In genomic region chr6:85594197-85594930, GRCh38 we compare ENCODE assay signal across 8 cellular contexts. TPM values are rescaled to one million over a fixed set of nuclear protein-coding genes. Genes with fewer than 3 reads are reported as not detected.
A peak's percentile ranks its signal among the peaks of the same experiment; 100 is the strongest.
DNase-seq lines count a peak whose midpoint lies in the region; ATAC-seq and TF ChIP-seq lines count a peak whose summit lies in the region.

No MANE protein-coding gene starts in this region.

- CTCF ChIA-PET in Caco-2 (lab: Charles Lee), result interaction anchor here (0.6 kb wide), 1 partner anchor 1342 kb away, joined by 3 read pairs; no protein-coding TSS in a partner anchor

- peaks cover 12% of the 10 kb centered on the region for H3K4me1 Mint-ChIP-seq in Caco-2 (ENCODE audit: low read depth, unreplicated experiment)
- H3K4me1 Mint-ChIP-seq in T-helper 17 cell, result peaks cover 37% of the 10 kb centered on the region
- peaks cover 33% of the 10 kb centered on the region for H3K4me1 Mint-ChIP-seq in dendritic cell treated with granulocyte-macrophage colony-stimulating factor and Interleukin-4, amounts not matched to agents 40 ng/mL and 50 ng/mL, for 4 days (ENCODE audit: low read depth)

- ATAC-seq in GM21423 (IDR thresholded peaks at IDR 0.05; ENCODE audit: unreplicated experiment) (peak; percentile 2), T-helper 17 cell (peak; percentile 57), thoracic aorta (ENCODE audit: insufficient number of reproducible peaks, low FRiP score, low read depth) (no peak)

- no peak for DNase-seq in Caco-2
- DNase-seq in T-helper 17 cell, result peak; percentile 27 to 41 (median 32)
- no peak for DNase-seq in thoracic aorta (ENCODE audit: low spot score)
- no peak for DNase-seq in COLO829 (ENCODE audit: low spot score)

- TF ChIP-seq CTCF in Caco-2 (IDR thresholded peaks at IDR 0.05; ENCODE audit: insufficient read depth in 1 of 2, low read depth in 1 of 2, low read length in 1 of 2, severe bottlenecking in 1 of 2, unreplicated experiment in 1 of 2) (no peak), thoracic aorta (IDR thresholded peaks at IDR 0.05) (no peak)

- H3K9ac ChIP-seq in HUES6 (ENCODE audit: low read length), result peak overlapping the region; percentile 87
- H3K9ac ChIP-seq in mucosa of stomach (ENCODE audit: low read length), result peak overlapping the region; percentile 96

- intact Hi-C loops in Caco-2 (cut with micrococcal nuclease; ENCODE audit: unreplicated experiment), result loop anchor here (1.0 to 5.0 kb wide), 2 partner anchors 49 to 83 kb away; no protein-coding TSS in a partner anchor
- intact Hi-C loops in dendritic cell treated with granulocyte-macrophage colony-stimulating factor and Interleukin-4, amounts not matched to agents 40 ng/mL and 50 ng/mL, for 4 days (cut with micrococcal nuclease), result loop anchor here (1.0 kb wide), 2 partner anchors 49 to 84 kb away; no protein-coding TSS in a partner anchor

- no peaks in the 10 kb centered on the region for H3K27me3 Mint-ChIP-seq in Caco-2 (ENCODE audit: insufficient read depth, unreplicated experiment)
- H3K27me3 Mint-ChIP-seq in T-helper 17 cell, result no peaks in the 10 kb centered on the region
- H3K27me3 Mint-ChIP-seq in dendritic cell treated with granulocyte-macrophage colony-stimulating factor and Interleukin-4, amounts not matched to agents 40 ng/mL and 50 ng/mL, for 4 days, result no peaks in the 10 kb centered on the region

- H3K36me3 ChIP-seq in Caco-2 (ENCODE audit: control insufficient read depth, insufficient read depth, low read length), result no peaks in the 10 kb centered on the region; the same call in 1 of the 2 replicates
- no peaks in the 10 kb centered on the region; the same call in 1 of the 2 replicates for H3K36me3 ChIP-seq in HUES6 (ENCODE audit: control insufficient read depth, insufficient read depth, low read length)
- no peaks in the 10 kb centered on the region for H3K36me3 ChIP-seq in mucosa of stomach (ENCODE audit: control insufficient read depth, insufficient read depth, low read length)
- H3K36me3 ChIP-seq in thoracic aorta, result no peaks in the 10 kb centered on the region

- POLR2A ChIA-PET in Caco-2 (lab: Charles Lee), result interaction anchor here (1.0 to 1.3 kb wide), 2 partner anchors 48 to 84 kb away, joined by 7 to 8 read pairs; partner anchors contain the start of gene SYNCRIP

- H3K4me3 Mint-ChIP-seq in Caco-2 (ENCODE audit: unreplicated experiment) (peak overlapping the region; percentile 88), T-helper 17 cell (peak overlapping the region; percentile 95)
- H3K4me3 Mint-ChIP-seq in dendritic cell treated with granulocyte-macrophage colony-stimulating factor and Interleukin-4, amounts not matched to agents 40 ng/mL and 50 ng/mL, for 4 days, result peak overlapping the region; percentile 96

- peak overlapping the region; percentile 22; the same call in 1 of the 2 replicates for H3K27ac ChIP-seq in HUES6 (ENCODE audit: low read depth, low read length)
- H3K27ac ChIP-seq in thoracic aorta, result peak overlapping the region; percentile 98 to 99

- H3K4me1 ChIP-seq in Caco-2, result peaks cover 5% of the 10 kb centered on the region; the same call in 1 of the 2 replicates
- peaks cover 4% of the 10 kb centered on the region; the same call in 1 of the 2 replicates for H3K4me1 ChIP-seq in HUES6 (ENCODE audit: control insufficient read depth, insufficient read depth, low read length)
- peaks cover 9% of the 10 kb centered on the region for H3K4me1 ChIP-seq in mucosa of stomach (ENCODE audit: control insufficient read depth, insufficient read depth, low read length)
- peaks cover 11 to 23% of the 10 kb centered on the region in 2 donors for H3K4me1 ChIP-seq in thoracic aorta (ENCODE audit: control insufficient read depth in 1 of 2, low read depth in 2 of 2)

- TSS peak; percentile 79 for BruUV-seq in Caco-2 (replicated peaks; lab: Mats Ljungman, UMichigan)

- H3K36me3 Mint-ChIP-seq in Caco-2 (ENCODE audit: insufficient read depth, unreplicated experiment) (peaks cover 37% of the 10 kb centered on the region), T-helper 17 cell (ENCODE audit: low read depth) (peaks cover 4% of the 10 kb centered on the region)
- H3K36me3 Mint-ChIP-seq in dendritic cell treated with granulocyte-macrophage colony-stimulating factor and Interleukin-4, amounts not matched to agents 40 ng/mL and 50 ng/mL, for 4 days (ENCODE audit: low read depth), result peaks cover 38% of the 10 kb centered on the region

- H3K9me3 ChIP-seq in Caco-2 (no peaks in the 10 kb centered on the region), HUES6 (ENCODE audit: control insufficient read depth, insufficient read depth, low read depth, low read length) (no peaks in the 10 kb centered on the region), T-helper 17 cell (ENCODE audit: control insufficient read depth, low read length, poor library complexity, severe bottlenecking) (no peaks in the 10 kb centered on the region), mucosa of stomach (ENCODE audit: control insufficient read depth, low read length) (no peaks in the 10 kb centered on the region), thoracic aorta (no peaks in the 10 kb centered on the region)

- H3K4me3 ChIP-seq in Caco-2 (ENCODE audit: low read depth, low read length) (peak overlapping the region; percentile 88), HUES6 (ENCODE audit: low read depth, low read length) (peak overlapping the region; percentile 92), mucosa of stomach (ENCODE audit: low read length) (peak overlapping the region; percentile 89), thoracic aorta (peak overlapping the region; percentile 94)

- H3K27me3 ChIP-seq in Caco-2 (replicated peaks; ENCODE audit: control insufficient read depth, insufficient read depth, low read length) (no peaks in the 10 kb centered on the region), HUES6 (ENCODE audit: control insufficient read depth, insufficient read depth, low read length) (peaks cover 6% of the 10 kb centered on the region; the same call in 1 of the 2 replicates), mucosa of stomach (ENCODE audit: control insufficient read depth, insufficient read depth, low read length) (no peaks in the 10 kb centered on the region), thoracic aorta (replicated peaks; ENCODE audit: insufficient read depth) (no peaks in the 10 kb centered on the region)

- no peaks in the 10 kb centered on the region for H3K9me3 Mint-ChIP-seq in Caco-2 (ENCODE audit: unreplicated experiment)
- H3K9me3 Mint-ChIP-seq in dendritic cell treated with granulocyte-macrophage colony-stimulating factor and Interleukin-4, amounts not matched to agents 40 ng/mL and 50 ng/mL, for 4 days, result no peaks in the 10 kb centered on the region

- H3K27ac Mint-ChIP-seq in Caco-2 (ENCODE audit: unreplicated experiment) (peak overlapping the region; percentile 94), T-helper 17 cell (peak overlapping the region; percentile 93)
- H3K27ac Mint-ChIP-seq in dendritic cell treated with granulocyte-macrophage colony-stimulating factor and Interleukin-4, amounts not matched to agents 40 ng/mL and 50 ng/mL, for 4 days, result peak overlapping the region; percentile 99

RNA-seq across cellular contexts. Expression of gene SNX14, which starts 0.7 kb away (rescaled TPM):
- 85.0 and 87.5 TPM in 2 replicates for total RNA-seq in Caco-2 (2022)
- 10 to 100 TPM; 35.8 to 36.7 TPM for total RNA-seq in T-helper 17 cell
- 100 to 1,000 TPM in 1 of 2 donors, 10 to 100 TPM in 1; 66.5 to 131 TPM for total RNA-seq in thoracic aorta

RNA-seq across cellular contexts. Expression of gene SYNCRIP, which starts 48.3 kb away (rescaled TPM):
- total RNA-seq in Caco-2 (2022) (132 and 145 TPM in 2 replicates), T-helper 17 cell (10 to 100 TPM; 70.9 to 79.1 TPM), thoracic aorta (10 to 100 TPM; 47.7 to 94.2 TPM)

Comparison
In these comparisons a context has a peak if more than half of its experiments do, and no peak if none do; other contexts are left out.
1. DNase-seq: peak in T-helper 17 cell (3 of 3); none in Caco-2 (0 of 2), thoracic aorta (single experiment) and COLO829 (single experiment).
2. Peak in every context shown above with its lines, with median percentiles within 50 percentile points of each other: H3K4me3 ChIP-seq, H3K27ac Mint-ChIP-seq and H3K4me3 Mint-ChIP-seq.